In the genomic region with DNA sequence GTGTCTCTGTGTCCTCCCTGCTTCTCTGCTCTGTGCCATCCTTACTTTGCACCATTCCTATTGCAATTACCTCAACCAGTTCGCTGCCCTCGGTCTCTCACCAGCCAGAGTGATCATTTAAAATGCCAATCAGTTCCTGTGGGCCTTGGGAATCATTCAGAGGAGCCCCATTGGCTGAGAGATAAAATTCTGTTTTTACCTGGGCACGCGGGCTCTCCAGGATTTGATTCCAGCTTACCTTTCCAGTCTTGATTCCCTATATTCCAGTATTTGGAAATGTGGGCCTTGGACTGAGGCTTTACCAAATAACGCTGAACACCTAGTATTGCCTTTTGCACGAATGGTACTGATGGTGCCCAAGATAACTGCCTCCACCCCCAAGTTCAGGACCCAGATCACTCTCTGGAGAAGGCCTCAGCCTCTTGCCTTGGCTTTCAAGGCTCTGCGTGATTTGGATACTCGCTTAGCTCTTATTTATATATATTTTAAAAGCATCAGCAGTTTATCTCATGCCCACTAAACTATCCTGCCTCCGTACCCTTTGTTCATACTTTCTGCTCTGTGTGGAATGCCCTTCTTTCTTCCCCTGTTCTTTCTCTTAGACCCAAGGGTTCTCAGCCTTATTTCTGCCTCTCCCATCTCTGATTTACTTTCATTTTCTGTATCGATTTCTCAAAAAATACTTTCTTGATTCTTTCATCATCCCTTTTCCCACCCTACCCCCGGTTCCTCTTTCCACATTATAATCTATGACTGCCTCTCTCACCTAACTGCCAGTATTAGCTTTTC, we compare ENCODE assay signal across 1 cellular context.
TF ChIP-seq lines count a peak whose summit lies in the region.

No MANE protein-coding gene starts in this region.

TF ChIP-seq in HepG2, 621 proteins besides CTCF, POLR2A, EP300 and RAD21:
- TF ChIP-seq CBFB (CRISPR knock-in tag; IDR thresholded peaks at IDR 0.05) = no peak
- TF ChIP-seq ZFP37 (CRISPR knock-in tag; IDR thresholded peaks at IDR 0.05; ENCODE audit: borderline replicate concordance) = no peak
- no peak for TF ChIP-seq ZNF317 (CRISPR knock-in tag; IDR thresholded peaks at IDR 0.05)
- TF ChIP-seq POGZ (CRISPR knock-in tag; IDR thresholded peaks at IDR 0.05) = no peak
- 0 out of 2 replicates have a peak, but pooled peaks have one; percentile 28 for TF ChIP-seq NFYB (CRISPR knock-in tag; IDR thresholded peaks at IDR 0.05)
- TF ChIP-seq ZNF24 (IDR thresholded peaks at IDR 0.05) = no peak
- 0 out of 2 replicates have a peak, but pooled peaks have one; percentile 2 for TF ChIP-seq GZF1 (CRISPR knock-in tag; IDR thresholded peaks at IDR 0.05)
- 0 out of 2 replicates have a peak, but pooled peaks have one; percentile 0 for TF ChIP-seq ZSCAN21 (CRISPR knock-in tag; IDR thresholded peaks at IDR 0.05; ENCODE audit: borderline replicate concordance)
- TF ChIP-seq ZNF660 (CRISPR knock-in tag; IDR thresholded peaks at IDR 0.05; ENCODE audit: borderline replicate concordance, low read depth) = no peak
